In the genomic region with DNA sequence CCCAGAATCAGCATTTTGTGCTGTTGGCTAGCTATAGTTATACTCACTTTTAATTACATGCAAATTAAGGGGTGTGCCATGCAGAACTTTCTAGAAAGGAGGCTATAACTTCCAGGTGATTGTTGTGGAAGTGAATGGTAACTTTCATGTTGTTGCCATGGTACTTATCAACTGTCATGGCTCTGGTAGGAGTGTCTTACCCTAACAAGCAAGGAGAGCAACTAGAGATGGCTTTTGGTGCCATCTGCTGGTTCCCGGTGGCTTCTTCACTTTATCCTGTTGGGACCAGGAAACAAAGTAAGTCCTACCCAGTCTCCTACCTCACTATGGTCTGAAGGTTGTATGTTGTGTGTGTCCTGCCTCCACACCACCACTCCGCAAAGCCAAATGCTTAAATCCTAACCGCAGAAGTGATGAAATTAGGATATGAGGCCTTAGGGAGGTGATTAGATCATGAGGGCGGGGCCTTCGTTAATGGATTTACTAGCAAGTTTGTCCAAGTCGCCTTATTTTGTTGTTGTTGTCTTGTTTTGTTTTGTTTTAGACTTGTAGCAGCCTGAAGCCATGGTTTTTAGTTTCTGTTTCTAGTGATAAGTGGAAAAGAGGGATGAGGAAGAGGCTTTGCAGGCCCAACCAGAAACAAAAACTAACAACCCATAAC, we compare ENCODE assay signal across 8 cellular contexts. TPM values are rescaled to one million over a fixed set of nuclear protein-coding genes. Genes with fewer than 3 reads are reported as not detected.
DNase-seq lines count a peak whose midpoint lies in the region; ATAC-seq and TF ChIP-seq lines count a peak whose summit lies in the region.

No MANE protein-coding gene starts in this region.

- TF ChIP-seq POLR2A in gastroesophageal sphincter (IDR thresholded peaks at IDR 0.05), result no peak

- H3K27me3 Mint-ChIP-seq in activated naive CD4-positive, alpha-beta T cell treated with anti-CD3 and anti-CD28 coated beads for 36 hours (ENCODE audit: low read depth), result no peaks in the 10 kb centered on the region

- no peaks in the 10 kb centered on the region for H3K9me3 Mint-ChIP-seq in activated naive CD4-positive, alpha-beta T cell treated with anti-CD3 and anti-CD28 coated beads for 36 hours

- H3K27me3 ChIP-seq in BE2C, result no peaks in the 10 kb centered on the region
- H3K27me3 ChIP-seq in gastroesophageal sphincter, result no peaks in the 10 kb centered on the region
- no peaks in the 10 kb centered on the region for H3K27me3 ChIP-seq in osteoblast (ENCODE audit: insufficient read depth, low read length)
- H3K27me3 ChIP-seq in tibial artery, result no peaks in the 10 kb centered on the region

- WGBS in gastroesophageal sphincter (ENCODE audit: low coverage in 1 of 2), 2 donors, result 38 to 55% methylated on average over 4 to 6 of the region's 6 CpGs

- peak; percentile 96 for TF ChIP-seq CTCF in BE2C (IDR thresholded peaks at IDR 0.05; ENCODE audit: low read depth, low read length)
- TF ChIP-seq CTCF in gastroesophageal sphincter (IDR thresholded peaks at IDR 0.05), result peak in 3 of 4 experiments; percentile 72 to 81 (median 79)
- peak; percentile 89 for TF ChIP-seq CTCF in osteoblast (IDR thresholded peaks at IDR 0.05; ENCODE audit: extremely low read depth, low read depth, low read length)
- TF ChIP-seq CTCF in tibial artery (IDR thresholded peaks at IDR 0.05), result peak; percentile 76 to 83

- H3K4me1 Mint-ChIP-seq in activated naive CD4-positive, alpha-beta T cell treated with anti-CD3 and anti-CD28 coated beads for 36 hours (ENCODE audit: low read depth), result peaks cover 12% of the 10 kb centered on the region

- H3K4me1 ChIP-seq in BE2C (peaks cover 4% of the 10 kb centered on the region), gastroesophageal sphincter (peaks cover 0 to 17% (median 0%) of the 10 kb centered on the region in 3 donors), osteoblast (ENCODE audit: insufficient read depth, low read length) (peaks cover 5% of the 10 kb centered on the region), tibial artery (peaks cover 0 to 8% (median under 1%) of the 10 kb centered on the region in 4 donors)

- intact Hi-C loops in activated naive CD4-positive, alpha-beta T cell treated with anti-CD3 and anti-CD28 coated beads for 36 hours (cut with micrococcal nuclease), result loop anchor here (1.0 kb wide), 6 partner anchors 11 to 660 kb away; partner anchors contain the start of gene ZNF846
- intact Hi-C loops in tibial artery (cut with DNase I; ENCODE audit: low total_unique reads), result loop anchor here (2.0 kb wide), 1 partner anchor 171 kb away; no protein-coding TSS in a partner anchor

- no peak overlapping the region for H3K4me2 ChIP-seq in osteoblast (ENCODE audit: insufficient read depth, low read length)

- H3K27ac ChIP-seq in SK-N-MC (no peak overlapping the region), gastroesophageal sphincter (no peak overlapping the region), osteoblast (ENCODE audit: low read depth, low read length) (no peak overlapping the region), tibial artery (no peak overlapping the region)

- peak overlapping the region; percentile 13 for H2AFZ ChIP-seq in osteoblast (ENCODE audit: low read length)

- CTCF ChIA-PET in activated naive CD4-positive, alpha-beta T cell treated with anti-CD3 and anti-CD28 coated beads for 36 hours (lab: Charles Lee), result interaction anchor here (0.6 to 1.2 kb wide), 7 partner anchors 120 to 591 kb away, joined by 3 to 11 read pairs (median 4); partner anchors contain the start of gene ZNF121

- no peaks in the 10 kb centered on the region for H3K36me3 Mint-ChIP-seq in activated naive CD4-positive, alpha-beta T cell treated with anti-CD3 and anti-CD28 coated beads for 36 hours (ENCODE audit: low read depth)

- no peak overlapping the region for H3K4me3 ChIP-seq in BE2C (ENCODE audit: low read depth, low read length)
- H3K4me3 ChIP-seq in SK-N-MC, result no peak overlapping the region
- H3K4me3 ChIP-seq in gastroesophageal sphincter, result no peak overlapping the region
- H3K4me3 ChIP-seq in osteoblast (ENCODE audit: insufficient read depth, low read length), result no peak overlapping the region
- H3K4me3 ChIP-seq in tibial artery, result no peak overlapping the region

- H3K9ac ChIP-seq in SK-N-MC (ENCODE audit: insufficient read length), result no peak overlapping the region

- no peak overlapping the region for H3K4me3 Mint-ChIP-seq in activated naive CD4-positive, alpha-beta T cell treated with anti-CD3 and anti-CD28 coated beads for 36 hours

- no peaks in the 10 kb centered on the region for H3K79me2 ChIP-seq in osteoblast (ENCODE audit: insufficient read depth, low read length)

- peak; percentile 39 for ATAC-seq in GM21381 (IDR thresholded peaks at IDR 0.05; ENCODE audit: unreplicated experiment)
- ATAC-seq in gastroesophageal sphincter, result peak; percentile 18

- no peaks in the 10 kb centered on the region for H4K20me1 ChIP-seq in osteoblast (ENCODE audit: insufficient read depth, low read length)

- peak overlapping the region; percentile 63 for H3K27ac Mint-ChIP-seq in activated naive CD4-positive, alpha-beta T cell treated with anti-CD3 and anti-CD28 coated beads for 36 hours

- H3K36me3 ChIP-seq in BE2C (no peaks in the 10 kb centered on the region), SK-N-MC (ENCODE audit: insufficient read depth, low read length) (no peaks in the 10 kb centered on the region), gastroesophageal sphincter (no peaks in the 10 kb centered on the region), osteoblast (ENCODE audit: insufficient read depth, low read length) (no peaks in the 10 kb centered on the region), tibial artery (no peaks in the 10 kb centered on the region)

- DNase-seq in BE2C, result peak; percentile 80
- DNase-seq in NCI-H1105 (lab: John Stamatoyannopoulos, UW), result peak; percentile 76
- DNase-seq in SK-N-MC (ENCODE audit: low read depth, low spot score), result peak; percentile 87
- peak; percentile 96 for DNase-seq in activated naive CD4-positive, alpha-beta T cell treated with anti-CD3 and anti-CD28 coated beads for 36 hours
- DNase-seq in osteoblast (ENCODE audit: insufficient read length, low spot score, missing footprints), result peak; percentile 85
- DNase-seq in tibial artery, result peak; percentile 87 to 90

- H3K9me3 ChIP-seq in BE2C (no peaks in the 10 kb centered on the region), SK-N-MC (ENCODE audit: low read depth, low read length) (no peaks in the 10 kb centered on the region), gastroesophageal sphincter (no peaks in the 10 kb centered on the region), osteoblast (ENCODE audit: low read depth, low read length) (no peaks in the 10 kb centered on the region), tibial artery (no peaks in the 10 kb centered on the region)

- no peak for TF ChIP-seq EP300 in gastroesophageal sphincter (IDR thresholded peaks at IDR 0.05)

RNA-seq across cellular contexts. Expression of gene FBXL12, which starts 22.6 kb away (rescaled TPM):
- 59.4 TPM for polyA plus RNA-seq in BE2C (2012; ENCODE audit: insufficient read depth, insufficient read length, low read depth)
- 10 to 100 TPM; 17.5 to 19.8 TPM for total RNA-seq in activated naive CD4-positive, alpha-beta T cell treated with anti-CD3 and anti-CD28 coated beads for 36 hours
- total RNA-seq in gastroesophageal sphincter (10 to 100 TPM; 17.2 to 27.1 (median 24.0) TPM), osteoblast (23.9 and 25.0 TPM in 2 replicates)

RNA-seq across cellular contexts. Expression of gene ZNF846, which starts 27.7 kb away (rescaled TPM):
- polyA plus RNA-seq in BE2C (2012; ENCODE audit: insufficient read depth, insufficient read length, low read depth), result 1.5 TPM
- total RNA-seq in activated naive CD4-positive, alpha-beta T cell treated with anti-CD3 and anti-CD28 coated beads for 36 hours, result 1 to 10 TPM; 2.0 to 3.5 TPM
- total RNA-seq in gastroesophageal sphincter (10 to 100 TPM; 10.5 to 36.1 (median 20.4) TPM), osteoblast (14.1 and 17.7 TPM in 2 replicates)

RNA-seq across cellular contexts. Expression of gene UBL5, which starts 31.5 kb away (rescaled TPM):
- 907 TPM for polyA plus RNA-seq in BE2C (2012; ENCODE audit: insufficient read depth, insufficient read length, low read depth)
- 100 to 1,000 TPM; 287 to 298 TPM for total RNA-seq in activated naive CD4-positive, alpha-beta T cell treated with anti-CD3 and anti-CD28 coated beads for 36 hours
- 100 to 1,000 TPM; 420 to 701 (median 653) TPM for total RNA-seq in gastroesophageal sphincter
- 82.5 and 111 TPM in 2 replicates for total RNA-seq in osteoblast

RNA-seq across cellular contexts. Expression of gene PIN1, which starts 38.9 kb away (rescaled TPM):
- 289 TPM for polyA plus RNA-seq in BE2C (2012; ENCODE audit: insufficient read depth, insufficient read length, low read depth)
- total RNA-seq in activated naive CD4-positive, alpha-beta T cell treated with anti-CD3 and anti-CD28 coated beads for 36 hours, result 10 to 100 TPM; 84.5 to 88.1 TPM
- total RNA-seq in gastroesophageal sphincter, result 100 to 1,000 TPM; 137 to 160 (median 153) TPM
- total RNA-seq in osteoblast, result 53.9 and 62.6 TPM in 2 replicates
